ENCODE assay signal across 24 cellular contexts in genomic region chr1:36579049-36579448, GRCh38.
"Had no signal": no experiment of that assay in that cellular context is flagged by ENCODE, and none has a peak within 500 bp of the region (broad histone marks: within the 10 kb centered on the region; RNA-seq: fewer than 3 reads in every experiment).

No MANE protein-coding gene starts in this region.

- H3K27ac ChIP-seq: epithelial cell of prostate, esophagus squamous epithelium, heart left ventricle had no signal

- H3K4me3 ChIP-seq: esophagus squamous epithelium, heart left ventricle had no signal

- H3K4me1 Mint-ChIP-seq: activated CD4-positive, alpha-beta memory T cell treated with anti-CD3 and anti-CD28 coated beads, Interleukin-2, amount 10 ng/mL, durations not matched to agents 7 days and 5 days; activated CD4-positive, alpha-beta T cell treated with anti-CD3 and anti-CD28 coated beads for 36 hours; activated CD4-positive, alpha-beta T cell treated with anti-CD3 and anti-CD28 coated beads, Interleukin-2, amount 10 ng/mL, durations not matched to agents 24 days and 14 days; activated T-helper 17 cell treated with anti-CD3 and anti-CD28 coated beads, Interleukin-2, amount 50 U/mL, for 72 hours had no signal

- H3K36me3 ChIP-seq: esophagus squamous epithelium, heart left ventricle had no signal

- H3K9me3 ChIP-seq: esophagus squamous epithelium, heart left ventricle had no signal

- H3K36me3 Mint-ChIP-seq: activated naive CD8-positive, alpha-beta T cell had no signal

- H3K4me1 ChIP-seq: esophagus squamous epithelium, heart left ventricle had no signal

- H3K4me3 Mint-ChIP-seq: activated CD4-positive, alpha-beta memory T cell treated with anti-CD3 and anti-CD28 coated beads, Interleukin-2, amount 10 ng/mL, durations not matched to agents 7 days and 5 days; activated CD4-positive, alpha-beta T cell treated with anti-CD3 and anti-CD28 coated beads for 36 hours; activated CD4-positive, alpha-beta T cell treated with anti-CD3 and anti-CD28 coated beads, Interleukin-2, amount 10 ng/mL, durations not matched to agents 24 days and 14 days; activated naive CD8-positive, alpha-beta T cell; activated T-cell treated with anti-CD3 and anti-CD28 coated beads, Interleukin-2, amount 50 U/mL, for 4 hours; activated T-helper 17 cell treated with anti-CD3 and anti-CD28 coated beads, Interleukin-2, amount 50 U/mL, for 72 hours; T-helper 17 cell; T-helper 2 cell treated with Interferon-gamma antibody and Interleukin-4, amounts not matched to agents 5 μg/mL and 100 μg/mL, for 36 hours had no signal

- H3K27ac Mint-ChIP-seq: activated CD4-positive, alpha-beta memory T cell treated with anti-CD3 and anti-CD28 coated beads, Interleukin-2, amount 10 ng/mL, durations not matched to agents 7 days and 5 days; activated CD4-positive, alpha-beta T cell treated with anti-CD3 and anti-CD28 coated beads for 36 hours; activated CD4-positive, alpha-beta T cell treated with anti-CD3 and anti-CD28 coated beads, Interleukin-2, amount 10 ng/mL, durations not matched to agents 24 days and 14 days; activated naive CD8-positive, alpha-beta T cell; activated T-helper 17 cell treated with anti-CD3 and anti-CD28 coated beads, Interleukin-2, amount 50 U/mL, for 72 hours; T-helper 17 cell; T-helper 2 cell treated with Interferon-gamma antibody and Interleukin-4, amounts not matched to agents 5 μg/mL and 100 μg/mL, for 36 hours had no signal

- DNase-seq: activated CD4-positive, alpha-beta memory T cell treated with anti-CD3 and anti-CD28 coated beads, Interleukin-2, amount 10 ng/mL, durations not matched to agents 7 days and 5 days; activated CD4-positive, alpha-beta T cell treated with anti-CD3 and anti-CD28 coated beads for 36 hours; activated CD4-positive, alpha-beta T cell treated with anti-CD3 and anti-CD28 coated beads, Interleukin-2, amount 10 ng/mL, durations not matched to agents 24 days and 14 days; activated CD4-positive, CD25-positive, alpha-beta regulatory T cell; activated CD4-positive, CD25-positive, alpha-beta regulatory T cell treated with anti-CD3 and anti-CD28 coated beads, Interleukin-2, amount 50 U/mL, for 72 hours; activated effector memory CD4-positive, alpha-beta T cell treated with Interleukin-2 at 50 U/mL for 16 hours; activated gamma-delta T cell treated with Interleukin-2 at 50 U/mL for 16 hours; activated naive CD4-positive, alpha-beta T cell treated with anti-CD3 and anti-CD28 coated beads, Interleukin-2, amount 50 U/mL, for 16 hours; activated naive CD4-positive, alpha-beta T cell treated with Interleukin-2 at 50 U/mL for 16 hours; activated T-cell treated with anti-CD3 and anti-CD28 coated beads, Interleukin-2, amount 50 U/mL, for 4 hours; amniotic stem cell; anterior cingulate cortex; caudate nucleus; cortex of kidney; dermis blood vessel endothelial cell; effector CD8-positive, alpha-beta T cell; esophagus squamous epithelium; heart left ventricle; T-helper 1 cell; T-helper 17 cell had no signal

- H3K9me3 Mint-ChIP-seq: activated CD4-positive, alpha-beta memory T cell treated with anti-CD3 and anti-CD28 coated beads, Interleukin-2, amount 10 ng/mL, durations not matched to agents 7 days and 5 days; activated CD4-positive, alpha-beta T cell treated with anti-CD3 and anti-CD28 coated beads, Interleukin-2, amount 10 ng/mL, durations not matched to agents 24 days and 14 days; activated T-cell treated with anti-CD3 and anti-CD28 coated beads, Interleukin-2, amount 50 U/mL, for 4 hours; activated T-helper 17 cell treated with anti-CD3 and anti-CD28 coated beads, Interleukin-2, amount 50 U/mL, for 72 hours; T-helper 2 cell treated with Interferon-gamma antibody and Interleukin-4, amounts not matched to agents 5 μg/mL and 100 μg/mL, for 36 hours had no signal
